In the genomic region with DNA sequence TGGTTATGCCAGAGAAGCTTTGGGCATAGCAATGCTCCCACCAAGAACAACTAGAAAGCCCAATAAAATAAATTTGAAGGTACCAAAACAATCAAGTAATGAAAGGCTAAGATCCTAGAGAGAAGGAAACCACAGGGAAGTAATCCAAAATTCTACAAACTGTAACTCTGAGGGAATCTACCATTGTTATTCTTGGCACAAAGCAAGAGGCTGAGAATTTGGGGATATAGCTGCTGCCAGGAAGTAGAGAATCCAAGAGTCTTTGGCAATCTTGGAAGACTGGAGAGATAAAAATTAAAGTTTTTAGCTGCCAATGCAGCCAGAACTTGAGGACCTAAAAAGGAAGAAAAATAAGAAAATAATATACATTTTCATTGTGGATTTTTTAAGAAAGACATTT, we compare ENCODE assay signal across 15 cellular contexts.
DNase-seq lines count a peak whose midpoint lies in the region; ATAC-seq lines count a peak whose summit lies in the region.
"Had no signal": no experiment of that assay in that cellular context is flagged by ENCODE, and none has a peak within 500 bp of the region (broad histone marks: within the 10 kb centered on the region; RNA-seq: fewer than 3 reads in every experiment).

No MANE protein-coding gene starts in this region.

- ATAC-seq in sciatic nerve: peak; percentile 96
- ATAC-seq: psoas muscle had no signal

- intact Hi-C loops in sciatic nerve (cut with DNase I): no loop called here

- DNase-seq in GM03348 (ENCODE audit: low spot score) (peak; percentile 77), NCI-H226 (peak; percentile 2), fibroblast of gingiva (ENCODE audit: low read depth) (peak; percentile 84), sciatic nerve (ENCODE audit: low spot score) (no peak), NCI-H510A treated with DMSO at 0.1 percent for 48 hours (lab: John Stamatoyannopoulos, UW) (no peak), NCI-H524 (lab: John Stamatoyannopoulos, UW) (no peak), HPDE6-E6E7 (ENCODE audit: extremely low spot score) (no peak)
- DNase-seq: activated CD4-positive, alpha-beta T cell treated with anti-CD3 and anti-CD28 coated beads for 1 hour; H9; mesenchymal stem cell; NCI-H187 treated with DMSO at 0.1 percent for 48 hours; NCI-H524 treated with DMSO at 0.1 percent for 48 hours; psoas muscle; stimulated activated naive CD4-positive, alpha-beta T cell treated with Interleukin-2 at 50 U/mL for 16 hours; transverse colon had no signal

Comparison
In these comparisons a context has a peak if more than half of its experiments do, and no peak if none do; other contexts are left out.
1. DNase-seq: peak in GM03348 (single experiment), NCI-H226 (single experiment) and fibroblast of gingiva (single experiment); none in sciatic nerve (single experiment), NCI-H510A treated with DMSO at 0.1 percent for 48 hours (single experiment), NCI-H524 (0 of 2) and HPDE6-E6E7 (single experiment).